15 cellular contexts compared by ENCODE assay signal in genomic region chr15:83287541-83288027, GRCh38. TPM values are rescaled to one million over a fixed set of nuclear protein-coding genes. Genes with fewer than 3 reads are reported as not detected.
DNase-seq lines count a peak whose midpoint lies in the region; ATAC-seq and TF ChIP-seq lines count a peak whose summit lies in the region.
"Had no signal": no experiment of that assay in that cellular context is flagged by ENCODE, and none has a peak within 500 bp of the region (broad histone marks: within the 10 kb centered on the region; RNA-seq: fewer than 3 reads in every experiment).

No MANE protein-coding gene starts in this region.

- BruUV-seq in MCF 10A (replicated peaks; lab: Mats Ljungman, UMichigan) = no TSS peak

- peaks cover 53% of the 10 kb centered on the region for H3K4me1 Mint-ChIP-seq in MCF 10A (ENCODE audit: insufficient read depth, unreplicated experiment)

- TF ChIP-seq EP300 in gastroesophageal sphincter (IDR thresholded peaks at IDR 0.05) = no peak

- CTCF ChIA-PET in MCF 10A (lab: Yijun Ruan, JAX) = interaction anchor here (0.6 to 3.0 kb wide), 9 partner anchors 8 to 149 kb away, joined by 3 to 11 read pairs (median 4); no protein-coding TSS in a partner anchor

- H3K36me3 ChIP-seq in breast epithelium (no peaks in the 10 kb centered on the region), gastroesophageal sphincter (no peaks in the 10 kb centered on the region)
- H3K36me3 ChIP-seq: Peyer's patch, stomach had no signal

- intact Hi-C loops in MCF 10A (cut with micrococcal nuclease) (loop anchor here (5.0 kb wide), 1 partner anchor 35 kb away; no protein-coding TSS in a partner anchor), breast epithelium (cut with DNase I; ENCODE audit: low total_unique reads) (no loop called here)

- DNase-seq in MCF 10A (ENCODE audit: unreplicated experiment) (peak; percentile 90), breast epithelium (ENCODE audit: low spot score in 2 of 2) (no peak), amniotic stem cell (lab: John Stamatoyannopoulos, UW) (peak; percentile 85), glomerular endothelial cell (ENCODE audit: extremely low read depth, low read depth, low spot score) (peak; percentile 50), NCI-H526 (lab: John Stamatoyannopoulos, UW) (no peak), MV-4-11 (lab: John Stamatoyannopoulos, UW) (no peak)
- no peak for DNase-seq in activated naive CD4-positive, alpha-beta T cell treated with Interleukin-2 at 50 U/mL for 16 hours
- DNase-seq: left ventricle myocardium superior; NCI-H2081; occipital lobe; Peyer's patch; stimulated activated CD4-positive, alpha-beta T cell treated with anti-CD3 and anti-CD28 coated beads, Interleukin-4, amount 100 ng/mL, for 1 hour; stomach had no signal

- H3K9me3 ChIP-seq in breast epithelium (no peaks in the 10 kb centered on the region), gastroesophageal sphincter (no peaks in the 10 kb centered on the region)
- H3K9me3 ChIP-seq: Peyer's patch had no signal

- peak overlapping the region in 1 of 2 donors; percentile 58 for H3K27ac ChIP-seq in breast epithelium
- no peak overlapping the region for H3K27ac ChIP-seq in gastroesophageal sphincter
- H3K27ac ChIP-seq: 22Rv1, Peyer's patch, stomach had no signal

- H3K27me3 Mint-ChIP-seq in MCF 10A (ENCODE audit: insufficient read depth, unreplicated experiment) = no peaks in the 10 kb centered on the region

- 43 to 76% methylated on average over 3 of the region's 3 CpGs for WGBS in gastroesophageal sphincter (ENCODE audit: low coverage in 1 of 2), 2 donors

- H3K4me3 ChIP-seq in breast epithelium (no peak overlapping the region), gastroesophageal sphincter (no peak overlapping the region)
- H3K4me3 ChIP-seq: Peyer's patch, stomach had no signal

- peaks cover 15% of the 10 kb centered on the region for H3K36me3 Mint-ChIP-seq in MCF 10A (ENCODE audit: insufficient read depth, unreplicated experiment)

- H3K4me1 ChIP-seq in breast epithelium = peaks cover 0 to 3% of the 10 kb centered on the region in 2 donors
- H3K4me1 ChIP-seq in gastroesophageal sphincter = peaks cover 0 to 22% (median 6%) of the 10 kb centered on the region in 3 donors

- POLR2A ChIA-PET in MCF 10A (lab: Yijun Ruan, JAX) = interaction anchor here (0.7 to 11.4 kb wide), 18 partner anchors 9 to 446 kb away, joined by 3 to 269 read pairs (median 6); no protein-coding TSS in a partner anchor

- no peak for TF ChIP-seq POLR2A in breast epithelium (IDR thresholded peaks at IDR 0.05)
- TF ChIP-seq POLR2A in gastroesophageal sphincter (IDR thresholded peaks at IDR 0.05) = no peak

- H3K27me3 ChIP-seq in breast epithelium (peaks cover 0 to 31% of the 10 kb centered on the region in 2 donors), gastroesophageal sphincter (peaks cover 58% of the 10 kb centered on the region)

- no peak overlapping the region for H3K4me3 Mint-ChIP-seq in MCF 10A (ENCODE audit: unreplicated experiment)

- H3K9me3 Mint-ChIP-seq in MCF 10A (ENCODE audit: unreplicated experiment) = no peaks in the 10 kb centered on the region

- no peak for ATAC-seq in gastroesophageal sphincter
- ATAC-seq: left ventricle myocardium superior had no signal

- peak overlapping the region; percentile 71 for H3K27ac Mint-ChIP-seq in MCF 10A (ENCODE audit: low read depth, unreplicated experiment)

- no peak for TF ChIP-seq CTCF in MCF 10A (IDR thresholded peaks at IDR 0.05; ENCODE audit: unreplicated experiment)
- TF ChIP-seq CTCF in breast epithelium (IDR thresholded peaks at IDR 0.05) = no peak
- TF ChIP-seq CTCF in gastroesophageal sphincter (IDR thresholded peaks at IDR 0.05) = no peak

RNA-seq across cellular contexts. Expression of gene BNC1, which starts 3.1 kb away (rescaled TPM):
- 68.3 and 93.5 TPM in 2 replicates for total RNA-seq in MCF 10A (2022)
- 10 to 100 TPM in 1 of 3 donors, 1 to 10 TPM in 1, under 1 TPM in 1; 0.48 to 10.7 (median 1.6) TPM for total RNA-seq in breast epithelium
- 6.6 and 8.0 TPM in 2 replicates for total RNA-seq in glomerular endothelial cell
- 1 to 10 TPM in 1 of 4 donors, under 1 TPM in 3; 0.16 to 2.0 (median 0.27) TPM for total RNA-seq in gastroesophageal sphincter
- total RNA-seq: Peyer's patch had no signal

Comparison
In these comparisons a context has a peak if more than half of its experiments do, and no peak if none do; other contexts are left out.
1. DNase-seq: peak in MCF 10A (single experiment), amniotic stem cell (single experiment) and glomerular endothelial cell (single experiment); none in breast epithelium (0 of 2), activated naive CD4-positive, alpha-beta T cell treated with Interleukin-2 at 50 U/mL for 16 hours (single experiment), NCI-H526 (0 of 2) and MV-4-11 (single experiment).